In the genomic region with DNA sequence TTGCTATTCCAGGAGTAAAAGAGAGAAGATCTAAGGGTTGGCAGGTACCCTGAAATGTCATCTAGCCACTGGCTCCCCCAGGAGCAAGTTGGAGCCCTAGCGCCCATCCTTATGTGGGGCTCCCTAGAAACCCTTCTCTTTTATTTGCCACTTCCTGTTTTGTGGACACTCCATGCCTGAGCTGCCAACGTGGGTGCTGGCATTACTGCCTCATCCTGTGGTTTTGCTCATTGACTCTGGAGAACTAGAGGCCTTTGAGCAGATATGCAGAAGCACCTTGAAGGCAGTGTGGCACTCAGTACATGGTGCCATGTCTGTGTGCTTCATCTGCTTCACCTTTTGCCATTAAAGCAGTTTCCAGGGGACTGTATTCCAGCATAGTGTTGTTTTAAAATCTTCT, we compare ENCODE assay signal across 1 cellular context.
A peak's percentile ranks its signal among the peaks of the same experiment; 100 is the strongest.
TF ChIP-seq lines count a peak whose summit lies in the region.

No MANE protein-coding gene starts in this region.

TF ChIP-seq in SK-N-SH, 30 proteins besides CTCF, POLR2A, EP300 and RAD21 (continued from another document):
- TF ChIP-seq GABPA (IDR thresholded peaks at IDR 0.05; ENCODE audit: low read depth), result no peak
- no peak for TF ChIP-seq MXI1 (IDR thresholded peaks at IDR 0.05; ENCODE audit: low read depth, low read length)
- TF ChIP-seq TCF12 (IDR thresholded peaks at IDR 0.05), result no peak
- TF ChIP-seq SMC3 (IDR thresholded peaks at IDR 0.05; ENCODE audit: low read depth, low read length), result no peak
- TF ChIP-seq ELF1 (IDR thresholded peaks at IDR 0.05), result peak; percentile 48
- TF ChIP-seq FOSL2 (IDR thresholded peaks at IDR 0.05; ENCODE audit: borderline replicate concordance, low read depth), result no peak
- 0 out of 2 replicates have a peak, but pooled peaks have one; percentile 13 for TF ChIP-seq NFIC (IDR thresholded peaks at IDR 0.05; ENCODE audit: borderline replicate concordance)
